9 cellular contexts compared by ENCODE assay signal in genomic region chr5:96629774-96630173, GRCh38. TPM values are rescaled to one million over a fixed set of nuclear protein-coding genes. Genes with fewer than 3 reads are reported as not detected.
DNase-seq lines count a peak whose midpoint lies in the region; ATAC-seq and TF ChIP-seq lines count a peak whose summit lies in the region.
"Had no signal": no experiment of that assay in that cellular context is flagged by ENCODE, and none has a peak within 500 bp of the region (broad histone marks: within the 10 kb centered on the region; RNA-seq: fewer than 3 reads in every experiment).

No MANE protein-coding gene starts in this region.

- intact Hi-C loops in gastrocnemius medialis (cut with DNase I; ENCODE audit: low total_unique reads) = no loop called here
- intact Hi-C loops in activated T-helper 1 cell treated with anti-CD3 and anti-CD28 coated beads, Interleukin-12 subunit alpha, Interleukin-12 subunit beta, Interleukin-2, Interleukin-4 antibody, amounts not matched to agents 30 ng/mL and 10 ng/mL and 1 ng/mL, durations not matched to agents 14 hours and 24 hours and 36 hours (cut with micrococcal nuclease) = no loop called here

- no peak overlapping the region for H3K27ac ChIP-seq in gastrocnemius medialis

- DNase-seq in HEK293T (ENCODE audit: extremely low spot score) (no peak), NCI-H82 treated with DMSO at 0.1 percent for 48 hours (lab: John Stamatoyannopoulos, UW; ENCODE audit: unreplicated experiment) (peak; percentile 28), gastrocnemius medialis (peak in 1 of 2 donors; percentile 10)
- DNase-seq in activated T-helper 1 cell treated with anti-CD3 and anti-CD28 coated beads, Interleukin-12 subunit alpha, Interleukin-12 subunit beta, Interleukin-2, Interleukin-4 antibody, amounts not matched to agents 30 ng/mL and 10 ng/mL and 1 ng/mL, durations not matched to agents 14 hours and 24 hours and 36 hours (ENCODE audit: low spot score) = no peak
- no peak for DNase-seq in stimulated activated effector memory CD8-positive, alpha-beta T cell treated with anti-CD3 and anti-CD28 coated beads, Interleukin-12 subunit alpha, Interleukin-12 subunit beta, amount 100 ng/mL, for 72 hours (ENCODE audit: low spot score in 2 of 2)
- DNase-seq: NCI-H1092 treated with DMSO at 0.1 percent for 48 hours had no signal

- H3K36me3 Mint-ChIP-seq in activated T-helper 1 cell treated with anti-CD3 and anti-CD28 coated beads, Interleukin-12 subunit alpha, Interleukin-12 subunit beta, Interleukin-2, Interleukin-4 antibody, amounts not matched to agents 30 ng/mL and 10 ng/mL and 1 ng/mL, durations not matched to agents 14 hours and 24 hours and 36 hours (ENCODE audit: low read depth) = no peaks in the 10 kb centered on the region
- H3K36me3 Mint-ChIP-seq in stimulated activated effector memory CD8-positive, alpha-beta T cell treated with anti-CD3 and anti-CD28 coated beads, Interleukin-12 subunit alpha, Interleukin-12 subunit beta, amount 100 ng/mL, for 72 hours = no peaks in the 10 kb centered on the region
- H3K36me3 Mint-ChIP-seq: stimulated activated memory B cell treated with anti-CD40 and anti-IgM and Interleukin-4, amounts not matched to agents 10 μg/mL and 1 μg/mL and 100 μg/mL, for 72 hours had no signal

- H3K36me3 ChIP-seq in gastrocnemius medialis = no peaks in the 10 kb centered on the region

- peaks cover 6% of the 10 kb centered on the region for H3K27me3 Mint-ChIP-seq in activated T-helper 1 cell treated with anti-CD3 and anti-CD28 coated beads, Interleukin-12 subunit alpha, Interleukin-12 subunit beta, Interleukin-2, Interleukin-4 antibody, amounts not matched to agents 30 ng/mL and 10 ng/mL and 1 ng/mL, durations not matched to agents 14 hours and 24 hours and 36 hours (ENCODE audit: insufficient read depth)

- no peaks in the 10 kb centered on the region for H3K27me3 ChIP-seq in gastrocnemius medialis

- no peaks in the 10 kb centered on the region for H3K4me1 ChIP-seq in gastrocnemius medialis

- H3K4me3 Mint-ChIP-seq in activated T-helper 1 cell treated with anti-CD3 and anti-CD28 coated beads, Interleukin-12 subunit alpha, Interleukin-12 subunit beta, Interleukin-2, Interleukin-4 antibody, amounts not matched to agents 30 ng/mL and 10 ng/mL and 1 ng/mL, durations not matched to agents 14 hours and 24 hours and 36 hours = no peak overlapping the region
- H3K4me3 Mint-ChIP-seq in stimulated activated effector memory CD8-positive, alpha-beta T cell treated with anti-CD3 and anti-CD28 coated beads, Interleukin-12 subunit alpha, Interleukin-12 subunit beta, amount 100 ng/mL, for 72 hours = no peak overlapping the region
- H3K4me3 Mint-ChIP-seq: stimulated activated memory B cell treated with anti-CD40 and anti-IgM and Interleukin-4, amounts not matched to agents 10 μg/mL and 1 μg/mL and 100 μg/mL, for 72 hours had no signal

- CTCF ChIA-PET in HEK293T (lab: Yijun Ruan, JAX) = interaction anchor here (0.7 kb wide), 1 partner anchor 532 kb away, joined by 3 read pairs; no protein-coding TSS in a partner anchor

- no peaks in the 10 kb centered on the region for H3K9me3 Mint-ChIP-seq in activated T-helper 1 cell treated with anti-CD3 and anti-CD28 coated beads, Interleukin-12 subunit alpha, Interleukin-12 subunit beta, Interleukin-2, Interleukin-4 antibody, amounts not matched to agents 30 ng/mL and 10 ng/mL and 1 ng/mL, durations not matched to agents 14 hours and 24 hours and 36 hours
- no peaks in the 10 kb centered on the region for H3K9me3 Mint-ChIP-seq in stimulated activated effector memory CD8-positive, alpha-beta T cell treated with anti-CD3 and anti-CD28 coated beads, Interleukin-12 subunit alpha, Interleukin-12 subunit beta, amount 100 ng/mL, for 72 hours
- H3K9me3 Mint-ChIP-seq: stimulated activated memory B cell treated with anti-CD40 and anti-IgM and Interleukin-4, amounts not matched to agents 10 μg/mL and 1 μg/mL and 100 μg/mL, for 72 hours had no signal

- peaks cover 9% of the 10 kb centered on the region for H3K4me1 Mint-ChIP-seq in activated T-helper 1 cell treated with anti-CD3 and anti-CD28 coated beads, Interleukin-12 subunit alpha, Interleukin-12 subunit beta, Interleukin-2, Interleukin-4 antibody, amounts not matched to agents 30 ng/mL and 10 ng/mL and 1 ng/mL, durations not matched to agents 14 hours and 24 hours and 36 hours (ENCODE audit: low read depth)
- H3K4me1 Mint-ChIP-seq in stimulated activated effector memory CD8-positive, alpha-beta T cell treated with anti-CD3 and anti-CD28 coated beads, Interleukin-12 subunit alpha, Interleukin-12 subunit beta, amount 100 ng/mL, for 72 hours = peaks cover 11% of the 10 kb centered on the region
- H3K4me1 Mint-ChIP-seq: stimulated activated memory B cell treated with anti-CD40 and anti-IgM and Interleukin-4, amounts not matched to agents 10 μg/mL and 1 μg/mL and 100 μg/mL, for 72 hours had no signal

- TF ChIP-seq POLR2A in gastrocnemius medialis (IDR thresholded peaks at IDR 0.05) = no peak

- H3K4me3 ChIP-seq in gastrocnemius medialis = no peak overlapping the region

- ATAC-seq in esophagus mucosa = peak; percentile 100
- ATAC-seq in gastrocnemius medialis = peak; percentile 61 to 93
- no peak for ATAC-seq in GM21529 (IDR thresholded peaks at IDR 0.05; ENCODE audit: unreplicated experiment)
- no peak for ATAC-seq in stimulated activated effector memory CD8-positive, alpha-beta T cell treated with anti-CD3 and anti-CD28 coated beads, Interleukin-12 subunit alpha, Interleukin-12 subunit beta, amount 100 ng/mL, for 72 hours
- ATAC-seq: stimulated activated memory B cell treated with anti-CD40 and anti-IgM and Interleukin-4, amounts not matched to agents 10 μg/mL and 1 μg/mL and 100 μg/mL, for 72 hours had no signal

- POLR2A ChIA-PET in HEK293T (lab: Yijun Ruan, JAX) = no interaction called here

- TF ChIP-seq CTCF in gastrocnemius medialis (IDR thresholded peaks at IDR 0.05 in 4 of 5, conservative IDR thresholded peaks at IDR 0.05 in 1 of 5) = no peak

- no peaks in the 10 kb centered on the region for H3K9me3 ChIP-seq in gastrocnemius medialis

- H3K27ac Mint-ChIP-seq in activated T-helper 1 cell treated with anti-CD3 and anti-CD28 coated beads, Interleukin-12 subunit alpha, Interleukin-12 subunit beta, Interleukin-2, Interleukin-4 antibody, amounts not matched to agents 30 ng/mL and 10 ng/mL and 1 ng/mL, durations not matched to agents 14 hours and 24 hours and 36 hours = no peak overlapping the region
- no peak overlapping the region for H3K27ac Mint-ChIP-seq in stimulated activated effector memory CD8-positive, alpha-beta T cell treated with anti-CD3 and anti-CD28 coated beads, Interleukin-12 subunit alpha, Interleukin-12 subunit beta, amount 100 ng/mL, for 72 hours
- H3K27ac Mint-ChIP-seq: stimulated activated memory B cell treated with anti-CD40 and anti-IgM and Interleukin-4, amounts not matched to agents 10 μg/mL and 1 μg/mL and 100 μg/mL, for 72 hours had no signal

- in situ Hi-C loops in gastrocnemius medialis (cut with MboI; ENCODE audit: low sequenced_read_pairs in 4 of 4) = loop anchor here in 1 of 4 donors (25.0 kb wide), 1 partner anchor 533 kb away; no protein-coding TSS in a partner anchor

TF ChIP-seq in HEK293T, 16 proteins besides CTCF, POLR2A, EP300 and RAD21:
- TF ChIP-seq TARDBP (IDR thresholded peaks at IDR 0.05) = no peak
- no peak for TF ChIP-seq ZNF384 (IDR thresholded peaks at IDR 0.05)
- TF ChIP-seq PKNOX1 (IDR thresholded peaks at IDR 0.05) = 0 out of 2 replicates have a peak, but pooled peaks have one; percentile 12

RNA-seq across cellular contexts. Expression of gene CAST, which starts 32.4 kb away (rescaled TPM):
- total RNA-seq in esophagus mucosa (433 TPM), gastrocnemius medialis (100 to 1,000 TPM; 321 to 971 (median 445) TPM)
- 104 and 112 TPM in 2 replicates for total RNA-seq in activated T-helper 1 cell treated with anti-CD3 and anti-CD28 coated beads, Interleukin-12 subunit alpha, Interleukin-12 subunit beta, Interleukin-2, Interleukin-4 antibody, amounts not matched to agents 30 ng/mL and 10 ng/mL and 1 ng/mL, durations not matched to agents 14 hours and 24 hours and 36 hours

Comparison
In these comparisons a context has a peak if more than half of its experiments do, and no peak if none do; other contexts are left out.
1. ATAC-seq: peak in esophagus mucosa (single experiment) and gastrocnemius medialis (2 of 2); none in GM21529 (single experiment) and stimulated activated effector memory CD8-positive, alpha-beta T cell treated with anti-CD3 and anti-CD28 coated beads, Interleukin-12 subunit alpha, Interleukin-12 subunit beta, amount 100 ng/mL, for 72 hours (single experiment).